ENCODE assay signal across 8 cellular contexts in genomic region chr19:52095172-52096014, GRCh38. TPM values are rescaled to one million over a fixed set of nuclear protein-coding genes. Genes with fewer than 3 reads are reported as not detected.
DNase-seq lines count a peak whose midpoint lies in the region; ATAC-seq and TF ChIP-seq lines count a peak whose summit lies in the region.

ZNF841 (minus strand) TSS chr19:52095765; CDS start chr19:52084801, 10,964 bp downstream.

- no peak for TF ChIP-seq CTCF in 22Rv1 (IDR thresholded peaks at IDR 0.05)

- POLR2A ChIA-PET in activated CD8-positive, alpha-beta memory T cell treated with anti-CD3 and anti-CD28 coated beads for 36 hours (lab: Charles Lee), result no interaction called here

- peak; percentile 68 for ATAC-seq in GM18520 (IDR thresholded peaks at IDR 0.05; ENCODE audit: unreplicated experiment)
- ATAC-seq in HG03432 (IDR thresholded peaks at IDR 0.05; ENCODE audit: unreplicated experiment), result peak; percentile 91

- CTCF ChIA-PET in activated CD8-positive, alpha-beta memory T cell treated with anti-CD3 and anti-CD28 coated beads for 36 hours (lab: Charles Lee), result no interaction called here

- peak within 1 kb of the TSS; percentile 74 for H3K27ac ChIP-seq in 22Rv1

- peak; percentile 97 for DNase-seq in NCI-H748 (lab: John Stamatoyannopoulos, UW; ENCODE audit: unreplicated experiment)
- peak; percentile 67 for DNase-seq in effector CD8-positive, alpha-beta T cell (lab: John Stamatoyannopoulos, UW)
- peak; percentile 94 to 96 for DNase-seq in lung microvascular endothelial cell (ENCODE audit: low read depth in 2 of 2)
- peak; percentile 50 to 77 (median 64) for DNase-seq in stimulated activated CD4-positive, alpha-beta T cell treated with anti-CD3 and anti-CD28 coated beads, TNF-alpha, amount 100 ng/mL, for 1 hour (ENCODE audit: low read depth in 3 of 3, low spot score in 1 of 3)

RNA-seq across cellular contexts. Expression of gene ZNF841, which starts in this region (rescaled TPM):
- 10 to 100 TPM; 12.9 to 13.0 TPM for total RNA-seq in activated CD8-positive, alpha-beta memory T cell treated with anti-CD3 and anti-CD28 coated beads for 36 hours
- total RNA-seq in lung microvascular endothelial cell, result 6.1 and 12.9 TPM in 2 replicates

Comparison
In these comparisons a context has a peak if more than half of its experiments do, and no peak if none do; other contexts are left out.
1. Peak in every context shown above with its lines: DNase-seq, ATAC-seq and H3K27ac ChIP-seq.